ENCODE assay signal across 9 cellular contexts in genomic region chr6:117264487-117265424, GRCh38. TPM values are rescaled to one million over a fixed set of nuclear protein-coding genes. Genes with fewer than 3 reads are reported as not detected.
DNase-seq lines count a peak whose midpoint lies in the region; ATAC-seq lines count a peak whose summit lies in the region.
"Had no signal": no experiment of that assay in that cellular context is flagged by ENCODE, and none has a peak within 500 bp of the region (broad histone marks: within the 10 kb centered on the region; RNA-seq: fewer than 3 reads in every experiment).

No MANE protein-coding gene starts in this region.

- H3K27me3 ChIP-seq in duodenal mucosa (ENCODE audit: control insufficient read depth in 1 of 2, insufficient read depth in 2 of 2, low read length in 2 of 2) = peaks cover 56 to 78% of the 10 kb centered on the region in 2 donors
- peaks cover 73 to 80% of the 10 kb centered on the region in 2 donors for H3K27me3 ChIP-seq in muscle layer of colon (ENCODE audit: control insufficient read depth in 1 of 2, insufficient read depth in 2 of 2, low read length in 2 of 2)

- H3K27ac ChIP-seq in duodenal mucosa (ENCODE audit: low read depth, low read length) = no peak overlapping the region
- H3K27ac ChIP-seq in muscle layer of colon (ENCODE audit: low read depth, low read length) = no peak overlapping the region

- peaks cover 5 to 8% of the 10 kb centered on the region in 2 donors for H3K4me1 ChIP-seq in duodenal mucosa (ENCODE audit: control insufficient read depth in 1 of 2, insufficient read depth in 2 of 2, low read length in 2 of 2)
- H3K4me1 ChIP-seq in muscle layer of colon (ENCODE audit: insufficient read depth, low read length) = peaks cover 21% of the 10 kb centered on the region

- H3K9ac ChIP-seq in duodenal mucosa (ENCODE audit: low read depth in 1 of 2, low read length in 2 of 2) (no peak overlapping the region), muscle layer of colon (ENCODE audit: low read length) (no peak overlapping the region)

- ATAC-seq in GM19452 (IDR thresholded peaks at IDR 0.05; ENCODE audit: unreplicated experiment) = peak; percentile 56

- DNase-seq in AG20443 (ENCODE audit: low spot score) (peak; percentile 30), M059J (ENCODE audit: low read depth) (peak; percentile 36), occipital lobe (lab: John Stamatoyannopoulos, UW) (no peak), NCI-H510A (lab: John Stamatoyannopoulos, UW) (no peak), globus pallidus (ENCODE audit: low spot score) (no peak)

- no peaks in the 10 kb centered on the region for H3K36me3 ChIP-seq in duodenal mucosa (ENCODE audit: control insufficient read depth in 1 of 2, insufficient read depth in 2 of 2, low read length in 2 of 2)
- no peaks in the 10 kb centered on the region for H3K36me3 ChIP-seq in muscle layer of colon (ENCODE audit: insufficient read depth, low read length)

- no peaks in the 10 kb centered on the region for H3K9me3 ChIP-seq in duodenal mucosa (ENCODE audit: control insufficient read depth in 1 of 2, low read length in 2 of 2)
- peaks cover 22% of the 10 kb centered on the region for H3K9me3 ChIP-seq in muscle layer of colon (ENCODE audit: low read length)

- H3K4me3 ChIP-seq in duodenal mucosa (ENCODE audit: low read depth in 1 of 2, low read length in 2 of 2) = peak overlapping the region; percentile 38 to 49
- H3K4me3 ChIP-seq in muscle layer of colon (ENCODE audit: low read depth in 1 of 2, low read length in 2 of 2) = peak overlapping the region; percentile 24 to 63

RNA-seq across cellular contexts. Expression of gene VGLL2, which starts 0.6 kb away (rescaled TPM):
- not detected in 2 replicates for total RNA-seq in M059J (2014; rRNA removed; shearing (Covaris generic))
- not detected for total RNA-seq in occipital lobe
- total RNA-seq: bronchial epithelial cell had no signal

Comparison
In these comparisons a context has a peak if more than half of its experiments do, and no peak if none do; other contexts are left out.
1. DNase-seq: peak in AG20443 (single experiment) and M059J (single experiment); none in occipital lobe (single experiment), NCI-H510A (single experiment) and globus pallidus (single experiment).